In genomic region chr10:74234569-74234968, GRCh38 we compare ENCODE assay signal across 2 cellular contexts.
TF ChIP-seq lines count a peak whose summit lies in the region.

No MANE protein-coding gene starts in this region.

TF ChIP-seq in SK-N-SH, 30 proteins besides CTCF, POLR2A, EP300 and RAD21 (continued from another document):
- TF ChIP-seq USF2 (IDR thresholded peaks at IDR 0.05; ENCODE audit: borderline replicate concordance, low read depth, low read length) (no peak), NRF1 (IDR thresholded peaks at IDR 0.05; ENCODE audit: low read depth, low read length) (no peak)
TF ChIP-seq in SK-N-SH: peak in this region for 0.

TF ChIP-seq in SK-N-SH treated with all-trans-retinoic acid at 6 μM for 48 hours, 23 proteins besides CTCF, POLR2A, EP300 and RAD21 (continued from another document):
- TF ChIP-seq TSHZ2 (CRISPR knock-in tag; IDR thresholded peaks at IDR 0.05) = no peak
- TF ChIP-seq CREB5 (CRISPR knock-in tag; IDR thresholded peaks at IDR 0.05; ENCODE audit: low read depth) = no peak
- TF ChIP-seq TOX (CRISPR knock-in tag; IDR thresholded peaks at IDR 0.05; ENCODE audit: borderline replicate concordance) = no peak
